Comparison of ENCODE assay signal across 28 cellular contexts in the genomic region with DNA sequence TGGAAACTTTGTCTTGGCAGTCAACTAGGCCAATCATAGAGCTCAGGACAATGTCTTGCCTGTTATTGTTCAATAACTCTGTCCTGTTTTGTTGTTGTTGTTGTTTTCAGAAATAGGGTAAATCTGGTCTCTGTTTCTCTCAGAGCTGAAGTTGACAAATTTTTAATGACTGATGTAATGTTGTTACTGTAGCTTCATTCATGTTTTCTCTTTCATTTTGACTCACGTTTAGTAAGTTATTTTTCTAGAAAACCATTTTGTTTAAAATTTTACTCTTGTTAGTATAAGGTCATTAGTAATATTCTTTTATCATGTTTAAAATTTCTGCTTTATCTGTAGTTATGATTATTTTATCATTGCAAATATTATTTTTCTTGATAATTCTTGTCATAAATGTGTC. TPM values are rescaled to one million over a fixed set of nuclear protein-coding genes. Genes with fewer than 3 reads are reported as not detected.
"Had no signal": no experiment of that assay in that cellular context is flagged by ENCODE, and none has a peak within 500 bp of the region (broad histone marks: within the 10 kb centered on the region; RNA-seq: fewer than 3 reads in every experiment).

No MANE protein-coding gene starts in this region.

- H3K4me1 ChIP-seq: left lung, lower lobe of right lung, pancreas, prostate gland, stomach, testis, tibial artery, upper lobe of right lung had no signal

- ATAC-seq: left cardiac atrium; left lung; lower lobe of right lung; naive thymus-derived CD8-positive, alpha-beta T cell; pancreas; right cardiac atrium; sciatic nerve; stimulated activated naive B cell treated with anti-CD40 and anti-IgM and Interleukin-4, amounts not matched to agents 10 μg/mL and 1 μg/mL and 100 μg/mL, for 72 hours; stimulated activated naive CD8-positive, alpha-beta T cell treated with anti-CD3 and anti-CD28 coated beads, Interleukin-15, Interleukin-2, amounts not matched to agents 100 U/mL and 50 U/mL, for 24 hours; upper lobe of right lung had no signal

- H3K4me3 ChIP-seq: left lung, lower lobe of right lung, pancreas, prostate gland, skin epidermis, stomach, testis, tibial artery, upper lobe of right lung had no signal

- H3K9me3 ChIP-seq: lower lobe of right lung, pancreas, prostate gland, testis, upper lobe of right lung had no signal

- H3K27ac ChIP-seq: left lung, lower lobe of right lung, pancreas, prostate gland, skin epidermis, stomach, testis, tibial artery, upper lobe of right lung had no signal

- H3K36me3 ChIP-seq: left lung, lower lobe of right lung, pancreas, prostate gland, stomach, tibial artery, upper lobe of right lung had no signal

- DNase-seq: islet precursor cell; kidney glomerular epithelial cell; left cardiac atrium; left lung; lower lobe of right lung; mammary epithelial cell; mesenchymal stem cell; naive thymus-derived CD8-positive, alpha-beta T cell; nucleus accumbens; pancreas; posterior cingulate gyrus; retina; right cardiac atrium; stimulated activated CD4-positive, alpha-beta T cell treated with anti-CD3 and anti-CD28 coated beads, Interleukin-12 subunit alpha, Interleukin-12 subunit beta, amount 100 ng/mL, for 4 hours; stimulated activated CD4-positive, alpha-beta T cell treated with anti-CD3 and anti-CD28 coated beads, Interleukin-15, amount 100 ng/mL, for 24 hours; stimulated activated CD4-positive, alpha-beta T cell treated with anti-CD3 and anti-CD28 coated beads, Interleukin-2, amount 100 ng/mL, for 24 hours; stimulated activated CD4-positive, alpha-beta T cell treated with anti-CD3 and anti-CD28 coated beads, Interleukin-4, amount 100 ng/mL, for 1 hour; stimulated activated naive B cell treated with anti-CD40 and anti-IgM and Interleukin-4, amounts not matched to agents 10 μg/mL and 1 μg/mL and 100 μg/mL, for 72 hours; stimulated activated naive CD8-positive, alpha-beta T cell treated with anti-CD3 and anti-CD28 coated beads, Interleukin-15, Interleukin-2, amounts not matched to agents 100 U/mL and 50 U/mL, for 24 hours; stomach; testis; tibial artery; trophoblast cell; upper lobe of right lung had no signal

- H3K27me3 ChIP-seq: left lung, pancreas, stomach, testis, tibial artery, upper lobe of right lung had no signal

- FAIRE-seq: urothelium cell line had no signal

RNA-seq across cellular contexts. Expression of a gene that starts 51.6 kb away (rescaled TPM):
- total RNA-seq: naive thymus-derived CD8-positive, alpha-beta T cell had no signal
- polyA plus RNA-seq: naive thymus-derived CD8-positive, alpha-beta T cell had no signal
